ENCODE assay signal across 8 cellular contexts in genomic region chr4:89640620-89641366, GRCh38.
A peak's percentile ranks its signal among the peaks of the same experiment; 100 is the strongest.
DNase-seq lines count a peak whose midpoint lies in the region; ATAC-seq and TF ChIP-seq lines count a peak whose summit lies in the region.

No MANE protein-coding gene starts in this region.

- no peak overlapping the region for H3K27ac Mint-ChIP-seq in effector memory CD8-positive, alpha-beta T cell

- H3K36me3 ChIP-seq in iPS-20b (ENCODE audit: insufficient read depth, low read depth, low read length), result no peaks in the 10 kb centered on the region
- no peaks in the 10 kb centered on the region for H3K36me3 ChIP-seq in psoas muscle (ENCODE audit: insufficient read depth in 1 of 2, low read depth in 1 of 2)

- WGBS in psoas muscle, 3 donors, result 34 to 40% (median 35%) methylated on average over 17 of the region's 17 CpGs
- 45 to 49% methylated on average over 17 of the region's 17 CpGs for WGBS in lower leg skin, 2 donors

- H3K4me3 ChIP-seq in HFF-Myc (replicated peaks; ENCODE audit: low read depth, low read length), result no peak overlapping the region
- H3K4me3 ChIP-seq in WI38 (ENCODE audit: low read depth, low read length), result no peak overlapping the region
- 0 out of 2 replicates have a peak overlapping the region, but pooled peaks have one; percentile 27 for H3K4me3 ChIP-seq in iPS-20b (ENCODE audit: low read length)
- no peak overlapping the region for H3K4me3 ChIP-seq in psoas muscle
- no peak overlapping the region for H3K4me3 ChIP-seq in lower leg skin (ENCODE audit: low read depth, poor library complexity, severe bottlenecking)

- no peak overlapping the region for H3K27ac ChIP-seq in iPS-20b (ENCODE audit: low read length)
- no peak overlapping the region for H3K27ac ChIP-seq in psoas muscle

- H3K27me3 Mint-ChIP-seq in effector memory CD8-positive, alpha-beta T cell, result peaks cover 12 to 27% of the 10 kb centered on the region in 2 donors

- peak; percentile 37 for DNase-seq in AG09319 (ENCODE audit: extremely low read depth, low read depth)
- DNase-seq in HFF-Myc (ENCODE audit: extremely low read depth, low read depth), result peak; percentile 15
- DNase-seq in psoas muscle, result no peak
- DNase-seq in lower leg skin (ENCODE audit: low spot score in 2 of 2), result no peak
- DNase-seq in effector memory CD8-positive, alpha-beta T cell, result no peak

- no peak overlapping the region for H3K4me3 Mint-ChIP-seq in effector memory CD8-positive, alpha-beta T cell

- H3K27me3 ChIP-seq in iPS-20b (ENCODE audit: insufficient read depth, low read length) (no peaks in the 10 kb centered on the region), psoas muscle (ENCODE audit: insufficient read depth in 3 of 3, low read length in 2 of 3) (peaks cover 0 to 4% (median 2%) of the 10 kb centered on the region in 3 donors)

- no peak for ATAC-seq in psoas muscle
- ATAC-seq in GM19023 (IDR thresholded peaks at IDR 0.05; ENCODE audit: unreplicated experiment), result no peak
- no peak for ATAC-seq in effector memory CD8-positive, alpha-beta T cell (replicated peaks)

- H3K9me3 Mint-ChIP-seq in effector memory CD8-positive, alpha-beta T cell, result no peaks in the 10 kb centered on the region

- H3K36me3 Mint-ChIP-seq in effector memory CD8-positive, alpha-beta T cell (ENCODE audit: insufficient read depth), result no peaks in the 10 kb centered on the region

- TF ChIP-seq CTCF in AG09319 (IDR thresholded peaks at IDR 0.05; ENCODE audit: low read depth, low read length) (peak; percentile 79), HFF-Myc (IDR thresholded peaks at IDR 0.05; ENCODE audit: low read depth, low read length, missing control alignments) (peak; percentile 76), WI38 (IDR thresholded peaks at IDR 0.05; ENCODE audit: low read depth, low read length) (peak; percentile 59), psoas muscle (IDR thresholded peaks at IDR 0.05) (no peak), lower leg skin (IDR thresholded peaks at IDR 0.05) (no peak)

- TF ChIP-seq POLR2A in lower leg skin (IDR thresholded peaks at IDR 0.05), result no peak

- H3K9ac ChIP-seq in iPS-20b (ENCODE audit: low read depth, low read length), result no peak overlapping the region

- H3K9me3 ChIP-seq in iPS-20b (ENCODE audit: insufficient read depth, low read depth, low read length), result no peaks in the 10 kb centered on the region
- H3K9me3 ChIP-seq in psoas muscle, result no peaks in the 10 kb centered on the region

- H3K4me1 Mint-ChIP-seq in effector memory CD8-positive, alpha-beta T cell (ENCODE audit: low read depth in 2 of 2), result no peaks in the 10 kb centered on the region

- intact Hi-C loops in psoas muscle (cut with DNase I) (no loop called here), lower leg skin (cut with DNase I; ENCODE audit: low total_unique reads) (no loop called here)

- H3K4me1 ChIP-seq in iPS-20b (ENCODE audit: insufficient read depth, low read length), result peaks cover 4% of the 10 kb centered on the region; the same call in 1 of the 2 replicates
- no peaks in the 10 kb centered on the region for H3K4me1 ChIP-seq in psoas muscle

Comparison
In these comparisons a context has a peak if more than half of its experiments do, and no peak if none do; other contexts are left out.
1. DNase-seq: peak in AG09319 (single experiment) and HFF-Myc (single experiment); none in psoas muscle (0 of 2), lower leg skin (0 of 2) and effector memory CD8-positive, alpha-beta T cell (0 of 3).
2. CTCF ChIP-seq: peak in AG09319 (single experiment), HFF-Myc (single experiment) and WI38 (single experiment); none in psoas muscle (single experiment) and lower leg skin (0 of 3).